Comparison of ENCODE assay signal across 2 cellular contexts in the genomic region with DNA sequence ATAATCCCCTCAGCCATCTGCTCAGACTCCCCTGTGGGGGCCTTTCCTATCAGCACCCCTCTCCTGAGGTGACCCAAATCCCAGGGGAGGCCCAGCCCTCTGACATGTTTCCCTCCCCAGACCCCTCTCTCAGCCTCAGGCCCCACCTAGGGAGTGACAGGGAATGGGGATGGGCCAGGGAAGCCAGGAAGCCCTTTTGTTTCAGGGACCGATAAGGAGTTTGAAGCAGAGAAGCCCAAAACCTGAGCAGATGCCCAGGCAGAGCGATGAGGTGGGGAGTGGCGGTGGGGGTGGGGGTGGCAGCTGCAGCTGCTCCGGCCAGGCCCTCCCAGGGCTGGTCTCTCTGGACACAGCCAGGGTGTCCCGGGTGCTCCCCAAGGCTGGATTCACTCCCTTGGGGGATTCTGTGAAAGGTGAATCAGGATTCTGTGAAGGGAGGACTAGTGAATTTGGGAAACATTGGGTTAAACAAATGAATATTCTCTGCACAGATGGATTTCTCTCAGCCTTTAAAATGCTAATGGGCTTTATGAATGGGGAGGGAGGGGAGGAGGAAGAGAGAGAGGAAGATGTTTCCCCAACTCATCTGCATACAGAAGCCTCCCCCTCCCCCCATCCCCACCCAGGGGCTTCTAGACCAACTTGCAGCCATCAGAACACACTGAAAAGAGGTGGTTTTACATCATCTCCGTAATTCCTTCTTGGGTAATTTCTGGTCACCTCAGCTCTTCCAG.
TF ChIP-seq lines count a peak whose summit lies in the region.

No MANE protein-coding gene starts in this region.

TF ChIP-seq in GM23338, 12 proteins besides CTCF, POLR2A, EP300 and RAD21:
- TF ChIP-seq, protein P1, sequence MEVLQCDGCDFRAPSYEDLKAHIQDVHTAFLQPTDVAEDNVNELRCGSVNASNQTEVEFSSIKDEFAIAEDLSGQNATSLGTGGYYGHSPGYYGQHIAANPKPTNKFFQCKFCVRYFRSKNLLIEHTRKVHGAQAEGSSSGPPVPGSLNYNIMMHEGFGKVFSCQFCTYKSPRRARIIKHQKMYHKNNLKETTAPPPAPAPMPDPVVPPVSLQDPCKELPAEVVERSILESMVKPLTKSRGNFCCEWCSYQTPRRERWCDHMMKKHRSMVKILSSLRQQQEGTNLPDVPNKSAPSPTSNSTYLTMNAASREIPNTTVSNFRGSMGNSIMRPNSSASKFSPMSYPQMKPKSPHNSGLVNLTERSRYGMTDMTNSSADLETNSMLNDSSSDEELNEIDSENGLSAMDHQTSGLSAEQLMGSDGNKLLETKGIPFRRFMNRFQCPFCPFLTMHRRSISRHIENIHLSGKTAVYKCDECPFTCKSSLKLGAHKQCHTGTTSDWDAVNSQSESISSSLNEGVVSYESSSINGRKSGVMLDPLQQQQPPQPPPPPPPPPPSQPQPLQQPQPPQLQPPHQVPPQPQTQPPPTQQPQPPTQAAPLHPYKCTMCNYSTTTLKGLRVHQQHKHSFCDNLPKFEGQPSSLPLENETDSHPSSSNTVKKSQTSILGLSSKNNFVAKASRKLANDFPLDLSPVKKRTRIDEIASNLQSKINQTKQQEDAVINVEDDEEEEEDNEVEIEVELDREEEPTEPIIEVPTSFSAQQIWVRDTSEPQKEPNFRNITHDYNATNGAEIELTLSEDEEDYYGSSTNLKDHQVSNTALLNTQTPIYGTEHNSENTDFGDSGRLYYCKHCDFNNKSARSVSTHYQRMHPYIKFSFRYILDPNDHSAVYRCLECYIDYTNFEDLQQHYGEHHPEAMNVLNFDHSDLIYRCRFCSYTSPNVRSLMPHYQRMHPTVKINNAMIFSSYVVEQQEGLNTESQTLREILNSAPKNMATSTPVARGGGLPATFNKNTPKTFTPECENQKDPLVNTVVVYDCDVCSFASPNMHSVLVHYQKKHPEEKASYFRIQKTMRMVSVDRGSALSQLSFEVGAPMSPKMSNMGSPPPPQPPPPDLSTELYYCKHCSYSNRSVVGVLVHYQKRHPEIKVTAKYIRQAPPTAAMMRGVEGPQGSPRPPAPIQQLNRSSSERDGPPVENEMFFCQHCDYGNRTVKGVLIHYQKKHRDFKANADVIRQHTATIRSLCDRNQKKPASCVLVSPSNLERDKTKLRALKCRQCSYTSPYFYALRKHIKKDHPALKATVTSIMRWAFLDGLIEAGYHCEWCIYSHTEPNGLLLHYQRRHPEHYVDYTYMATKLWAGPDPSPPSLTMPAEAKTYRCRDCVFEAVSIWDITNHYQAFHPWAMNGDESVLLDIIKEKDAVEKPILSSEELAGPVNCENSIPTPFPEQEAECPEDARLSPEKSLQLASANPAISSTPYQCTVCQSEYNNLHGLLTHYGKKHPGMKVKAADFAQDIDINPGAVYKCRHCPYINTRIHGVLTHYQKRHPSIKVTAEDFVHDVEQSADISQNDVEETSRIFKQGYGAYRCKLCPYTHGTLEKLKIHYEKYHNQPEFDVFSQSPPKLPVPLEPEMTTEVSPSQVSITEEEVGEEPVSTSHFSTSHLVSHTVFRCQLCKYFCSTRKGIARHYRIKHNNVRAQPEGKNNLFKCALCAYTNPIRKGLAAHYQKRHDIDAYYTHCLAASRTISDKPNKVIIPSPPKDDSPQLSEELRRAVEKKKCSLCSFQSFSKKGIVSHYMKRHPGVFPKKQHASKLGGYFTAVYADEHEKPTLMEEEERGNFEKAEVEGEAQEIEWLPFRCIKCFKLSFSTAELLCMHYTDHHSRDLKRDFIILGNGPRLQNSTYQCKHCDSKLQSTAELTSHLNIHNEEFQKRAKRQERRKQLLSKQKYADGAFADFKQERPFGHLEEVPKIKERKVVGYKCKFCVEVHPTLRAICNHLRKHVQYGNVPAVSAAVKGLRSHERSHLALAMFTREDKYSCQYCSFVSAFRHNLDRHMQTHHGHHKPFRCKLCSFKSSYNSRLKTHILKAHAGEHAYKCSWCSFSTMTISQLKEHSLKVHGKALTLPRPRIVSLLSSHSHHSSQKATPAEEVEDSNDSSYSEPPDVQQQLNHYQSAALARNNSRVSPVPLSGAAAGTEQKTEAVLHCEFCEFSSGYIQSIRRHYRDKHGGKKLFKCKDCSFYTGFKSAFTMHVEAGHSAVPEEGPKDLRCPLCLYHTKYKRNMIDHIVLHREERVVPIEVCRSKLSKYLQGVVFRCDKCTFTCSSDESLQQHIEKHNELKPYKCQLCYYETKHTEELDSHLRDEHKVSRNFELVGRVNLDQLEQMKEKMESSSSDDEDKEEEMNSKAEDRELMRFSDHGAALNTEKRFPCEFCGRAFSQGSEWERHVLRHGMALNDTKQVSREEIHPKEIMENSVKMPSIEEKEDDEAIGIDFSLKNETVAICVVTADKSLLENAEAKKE (CRISPR knock-in tag; IDR thresholded peaks at IDR 0.05) = peak; percentile 82
- TF ChIP-seq EZH2 (IDR thresholded peaks at IDR 0.05; ENCODE audit: low read depth, unreplicated experiment) (no peak), NANOG (IDR thresholded peaks at IDR 0.05; ENCODE audit: borderline replicate concordance) (0 out of 2 replicates have a peak, but pooled peaks have one; percentile 13), POLR2AphosphoS5 (IDR thresholded peaks at IDR 0.05; ENCODE audit: low read depth) (peak; percentile 10), ZNF331 (CRISPR knock-in tag; IDR thresholded peaks at IDR 0.05; ENCODE audit: low read depth) (no peak; the same call in 1 of the 2 replicates), EZH2phosphoT487 (IDR thresholded peaks at IDR 0.05; ENCODE audit: unreplicated experiment) (no peak)

TF ChIP-seq in H1, 55 proteins besides CTCF, POLR2A, EP300 and RAD21:
- TF ChIP-seq SIN3A (conservative IDR thresholded peaks at IDR 0.05 in 1 of 2, IDR thresholded peaks at IDR 0.05 in 1 of 2; ENCODE audit: low read depth in 1 of 2, low read length in 2 of 2) (0 out of 4 replicates have a peak, but pooled peaks of 1 of the 2 experiments have one; percentile 23), HDAC2 (IDR thresholded peaks at IDR 0.05; ENCODE audit: borderline replicate concordance in 1 of 2, low read depth in 2 of 2, low read length in 2 of 2) (0 out of 4 replicates have a peak, but pooled peaks of 1 of the 2 experiments have one; percentile 26), CHD2 (IDR thresholded peaks at IDR 0.05; ENCODE audit: low read length) (no peak), KDM1A (IDR thresholded peaks at IDR 0.05; ENCODE audit: borderline replicate concordance, low read length) (peak; percentile 64; the same call in 1 of the 2 replicates), TBP (IDR thresholded peaks at IDR 0.05; ENCODE audit: low read depth, low read length) (0 out of 2 replicates have a peak, but pooled peaks have one; percentile 22), SP1 (IDR thresholded peaks at IDR 0.05; ENCODE audit: low read depth, low read length) (0 out of 2 replicates have a peak, but pooled peaks have one; percentile 21)
